8 cellular contexts compared by ENCODE assay signal in genomic region chr20:44733341-44734069, GRCh38. TPM values are rescaled to one million over a fixed set of nuclear protein-coding genes. Genes with fewer than 3 reads are reported as not detected.
DNase-seq lines count a peak whose midpoint lies in the region; ATAC-seq, FAIRE-seq and TF ChIP-seq lines count a peak whose summit lies in the region.

No MANE protein-coding gene starts in this region.

- no peaks in the 10 kb centered on the region for H3K36me3 ChIP-seq in GM12878 (ENCODE audit: control insufficient read depth in 2 of 2, insufficient read depth in 2 of 2, low read length in 1 of 2)

- CTCF ChIA-PET in GM12878 (lab: Yijun Ruan, JAX), result interaction anchor here (0.6 to 8.2 kb wide), 13 partner anchors 9 to 616 kb away, joined by 3 to 91 read pairs (median 4); no protein-coding TSS in a partner anchor

- H3K4me1 ChIP-seq in GM12878 (ENCODE audit: control insufficient read depth, insufficient read depth, low read length), result peaks cover 7% of the 10 kb centered on the region

- RAD21 ChIA-PET in GM12878 (lab: Charles Lee; ENCODE audit: unreplicated experiment), result interaction anchor here (0.7 to 2.0 kb wide), 3 partner anchors 49 to 349 kb away, joined by 3 to 38 read pairs (median 4); no protein-coding TSS in a partner anchor

- SMC1A ChIA-PET in GM12878 (lab: Charles Lee; ENCODE audit: uncharacterized antibody, unreplicated experiment), result interaction anchor here (1.0 to 3.6 kb wide), 3 partner anchors 10 to 49 kb away, joined by 3 to 25 read pairs (median 4); no protein-coding TSS in a partner anchor

- TF ChIP-seq CTCF in GM12878 (IDR thresholded peaks at IDR 0.05 in 2 of 3, conservative IDR thresholded peaks at IDR 0.05 in 1 of 3; ENCODE audit: control insufficient read depth in 2 of 3, extremely low read depth in 1 of 3, insufficient read depth in 1 of 3, low read depth in 3 of 3, low read length in 3 of 3), result peak; percentile 90 to 96 (median 91); a peak in 5 of 6 replicates

- 10% methylated on average over 7 of the region's 7 CpGs for WGBS in GM12878 (ENCODE audit: insufficient coverage, insufficient replicate concordance, low lambda C conversion rate, missing lambda C conversion rate)

- no peaks in the 10 kb centered on the region for H3K79me2 ChIP-seq in GM12878 (ENCODE audit: control insufficient read depth, insufficient read depth, low read length)

- in situ Hi-C loops in GM12878 (cut with MboI), result loop anchor here (5.0 kb wide), 1 partner anchor 46 kb away; no protein-coding TSS in a partner anchor

- peak; percentile 83 for TF ChIP-seq RAD21 in GM12878 (IDR thresholded peaks at IDR 0.05; ENCODE audit: insufficient read depth, low read depth, low read length)

- ATAC-seq in GM12878, result peak; percentile 91
- ATAC-seq in HG03039 (IDR thresholded peaks at IDR 0.05; ENCODE audit: unreplicated experiment), result no peak
- ATAC-seq in GM18907 (IDR thresholded peaks at IDR 0.05; ENCODE audit: unreplicated experiment), result no peak

- H3K27me3 ChIP-seq in GM12878 (replicated peaks in 1 of 2; ENCODE audit: control insufficient read depth in 2 of 2, insufficient read depth in 2 of 2, low read length in 1 of 2), result no peaks in the 10 kb centered on the region

- FAIRE-seq in GM12878 (lab: Jason Lieb, UNC), result peak; percentile 80

- POLR2A ChIA-PET in GM12878 (lab: Charles Lee), result no interaction called here

- no peak for TF ChIP-seq POLR2A in GM12878 (IDR thresholded peaks at IDR 0.05; ENCODE audit: low read depth, low read length)

- TF ChIP-seq EP300 in GM12878 (IDR thresholded peaks at IDR 0.05; ENCODE audit: borderline replicate concordance in 1 of 2, control insufficient read depth in 1 of 2, low read depth in 2 of 2, low read length in 2 of 2), result no peak

- no peak overlapping the region for H3K4me2 ChIP-seq in GM12878 (ENCODE audit: control insufficient read depth, insufficient read depth)

- H3K9me3 ChIP-seq in GM12878 (replicated peaks; ENCODE audit: control insufficient read depth, insufficient read depth, low read length), result peaks cover 6% of the 10 kb centered on the region; the same call in 2 of the 3 replicates

- peak; percentile 42 for DNase-seq in GDM1 (lab: John Stamatoyannopoulos, UW)
- DNase-seq in LoVo (ENCODE audit: low spot score), result peak; percentile 55
- DNase-seq in T-helper 2 cell, result peak in 4 of 5 experiments; percentile 22 to 55 (median 30)
- DNase-seq in GM12878 (ENCODE audit: low read depth, low spot score), result no peak
- peak; percentile 63 for DNase-seq in iPS-NIHi11 (ENCODE audit: low spot score)
- DNase-seq in stimulated activated CD4-positive, alpha-beta T cell treated with anti-CD3 and anti-CD28 coated beads, Interleukin-12 subunit alpha, Interleukin-12 subunit beta, amount 100 ng/mL, for 24 hours (ENCODE audit: low read depth in 2 of 2), result peak; percentile 19 to 48

- no peak overlapping the region for H3K4me3 ChIP-seq in GM12878

- H4K20me1 ChIP-seq in GM12878 (ENCODE audit: control insufficient read depth, insufficient read depth), result no peaks in the 10 kb centered on the region

- H3K9ac ChIP-seq in GM12878 (ENCODE audit: control insufficient read depth, insufficient read depth, low read length), result no peak overlapping the region

- no peak overlapping the region for H3K27ac ChIP-seq in GM12878 (ENCODE audit: control insufficient read depth, insufficient read depth)

- H2AFZ ChIP-seq in GM12878 (ENCODE audit: control insufficient read depth, low read depth, low read length), result no peak overlapping the region

- BruUV-seq in GM12878 (replicated peaks; lab: Mats Ljungman, UMichigan), result no TSS peak

- intact Hi-C loops in GM12878 (cut with micrococcal nuclease; ENCODE audit: unreplicated experiment), result loop anchor here (1.0 to 5.0 kb wide), 2 partner anchors 48 to 346 kb away; no protein-coding TSS in a partner anchor

TF ChIP-seq in GM12878, 131 proteins besides CTCF, POLR2A, EP300 and RAD21 (continues in another document):
- TF ChIP-seq BCL11A (IDR thresholded peaks at IDR 0.05; ENCODE audit: low read depth, low read length) (no peak), USF1 (IDR thresholded peaks at IDR 0.05; ENCODE audit: borderline replicate concordance, extremely low read length, insufficient read depth, low read depth, low read length) (no peak), TCF3 (IDR thresholded peaks at IDR 0.05; ENCODE audit: borderline replicate concordance, insufficient read depth, low read depth, low read length) (0 out of 2 replicates have a peak, but pooled peaks have one; percentile 21), RELA (IDR thresholded peaks at IDR 0.05; ENCODE audit: borderline replicate concordance, partially characterized antibody) (no peak), BCLAF1 (IDR thresholded peaks at IDR 0.05) (no peak), HDAC6 (IDR thresholded peaks at IDR 0.05; ENCODE audit: unreplicated experiment) (no peak), RUNX3 (IDR thresholded peaks at IDR 0.05; ENCODE audit: low read length) (no peak)

RNA-seq across cellular contexts. Expression of gene KCNK15, which starts 12.2 kb away (rescaled TPM):
- not detected in 2 replicates for total RNA-seq in GM12878 (2013; cell fraction: nucleolus; rRNA removed)
- not detected in 2 replicates for total RNA-seq in GM12878 (2014; rRNA removed)
- total RNA-seq in GM12878 (2014; rRNA removed; fragmentation: Illumina TruSeq; extraction: Trizol), result not detected in 2 replicates
- not detected in 2 replicates for total RNA-seq in GM12878 (2021)
- polyA plus RNA-seq in GM12878 (2011; ENCODE audit: low read depth), result not detected
- polyA plus RNA-seq in GM12878 (2011; rRNA removed), result not detected in 2 replicates
- polyA plus RNA-seq in GM12878 (2011; cell fraction: cytosol; rRNA removed), result not detected in 2 replicates
- not detected in 2 replicates for polyA plus RNA-seq in GM12878 (2011; cell fraction: nucleus; rRNA removed)
- polyA plus RNA-seq in GM12878 (2012), result not detected in 2 replicates
- polyA plus RNA-seq in GM12878 (2014; fragmentation: Illumina TruSeq; extraction: Trizol), result not detected in 2 replicates
- polyA plus RNA-seq in GM12878 (2014; fragmentation: Nextera tagmentation; extraction: Ambion mirVana), result not detected
- not detected in 2 replicates for polyA plus RNA-seq in GM12878 (2014; rRNA removed)
- polyA plus RNA-seq in GM12878 (2016; fragmentation: Nextera tagmentation; extraction: Ambion mirVana), result not detected
- not detected in 2 replicates for polyA minus RNA-seq in GM12878 (2011; rRNA and poly(A)+ RNA removed)
- polyA minus RNA-seq in GM12878 (2011; cell fraction: cytosol; rRNA and poly(A)+ RNA removed), result 0.94 TPM in 2 replicates
- polyA minus RNA-seq in GM12878 (2011; cell fraction: nucleus; rRNA and poly(A)+ RNA removed), result 0.12 and 0.19 TPM in 2 replicates

RNA-seq across cellular contexts. Expression of gene CCN5, which starts 18.3 kb away (rescaled TPM):
- total RNA-seq in GM12878 (2013; cell fraction: nucleolus; rRNA removed), result not detected in 2 replicates
- total RNA-seq in GM12878 (2014; rRNA removed) (not detected in 2 replicates), GM12878 (2014; rRNA removed; fragmentation: Illumina TruSeq; extraction: Trizol) (not detected in 2 replicates), GM12878 (2021) (0.15 TPM in 1 of 2 replicates, not detected in the other)
- not detected for polyA plus RNA-seq in GM12878 (2011; ENCODE audit: low read depth)
- polyA plus RNA-seq in GM12878 (2011; rRNA removed) (not detected in 2 replicates), GM12878 (2014; fragmentation: Illumina TruSeq; extraction: Trizol) (not detected in 2 replicates), GM12878 (2014; fragmentation: Nextera tagmentation; extraction: Ambion mirVana) (not detected), GM12878 (2014; rRNA removed) (not detected in 2 replicates), GM12878 (2016; fragmentation: Nextera tagmentation; extraction: Ambion mirVana) (under 1 TPM in 1 of 2 experiments, not detected in 1; 0.14 TPM)
- polyA plus RNA-seq in GM12878 (2011; cell fraction: cytosol; rRNA removed), result not detected in 2 replicates
- not detected in 2 replicates for polyA plus RNA-seq in GM12878 (2011; cell fraction: nucleus; rRNA removed)
- polyA plus RNA-seq in GM12878 (2012), result 0.06 TPM in 1 of 2 replicates, not detected in the other
- not detected in 2 replicates for polyA minus RNA-seq in GM12878 (2011; rRNA and poly(A)+ RNA removed)
- 6.1 and 8.0 TPM in 2 replicates for polyA minus RNA-seq in GM12878 (2011; cell fraction: cytosol; rRNA and poly(A)+ RNA removed)
- 0.36 and 1.5 TPM in 2 replicates for polyA minus RNA-seq in GM12878 (2011; cell fraction: nucleus; rRNA and poly(A)+ RNA removed)
